In the genomic region with DNA sequence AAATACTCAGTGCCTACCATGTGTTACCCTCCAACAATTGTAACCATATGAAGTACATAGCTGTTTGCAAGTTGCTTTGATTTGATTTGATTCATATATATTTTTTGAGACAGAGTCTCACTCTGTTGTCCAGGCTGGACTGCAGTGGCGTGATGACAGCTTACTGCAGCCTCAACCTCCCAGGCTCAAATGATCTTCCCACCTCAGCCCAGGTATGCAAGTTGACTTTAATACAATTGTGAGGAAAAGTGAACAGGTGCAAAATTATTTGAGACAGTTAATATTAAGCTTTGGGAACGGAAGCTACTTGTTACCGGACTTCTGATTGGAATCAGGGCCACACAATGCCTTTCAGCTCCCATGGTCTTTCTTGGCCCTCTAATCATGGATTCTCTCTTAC, we compare ENCODE assay signal across 10 cellular contexts. TPM values are rescaled to one million over a fixed set of nuclear protein-coding genes. Genes with fewer than 3 reads are reported as not detected.
DNase-seq lines count a peak whose midpoint lies in the region; ATAC-seq and TF ChIP-seq lines count a peak whose summit lies in the region.
"Had no signal": no experiment of that assay in that cellular context is flagged by ENCODE, and none has a peak within 500 bp of the region (broad histone marks: within the 10 kb centered on the region; RNA-seq: fewer than 3 reads in every experiment).

No MANE protein-coding gene starts in this region.

- peaks cover 43% of the 10 kb centered on the region for H3K36me3 Mint-ChIP-seq in activated CD8-positive, alpha-beta memory T cell treated with anti-CD3 and anti-CD28 coated beads, Interleukin-2, amount 10 ng/mL, durations not matched to agents 7 days and 5 days
- peaks cover 2% of the 10 kb centered on the region for H3K36me3 Mint-ChIP-seq in T-helper 17 cell (ENCODE audit: low read depth)

- CTCF ChIA-PET in activated CD8-positive, alpha-beta memory T cell treated with anti-CD3 and anti-CD28 coated beads, Interleukin-2, amount 10 ng/mL, durations not matched to agents 7 days and 5 days (lab: Charles Lee) = interaction anchor here (0.7 to 0.9 kb wide), 2 partner anchors 168 to 181 kb away, joined by 3 to 4 read pairs; no protein-coding TSS in a partner anchor

- H3K27me3 ChIP-seq in gastroesophageal sphincter (no peaks in the 10 kb centered on the region), smooth muscle cell (ENCODE audit: low read depth) (no peaks in the 10 kb centered on the region)

- H3K4me1 ChIP-seq in gastroesophageal sphincter = peaks cover 5 to 43% (median 12%) of the 10 kb centered on the region in 3 donors
- H3K4me1 ChIP-seq in smooth muscle cell (ENCODE audit: low read depth) = peaks cover 39% of the 10 kb centered on the region

- intact Hi-C loops in head of caudate nucleus (cut with DNase I) = loop anchor here (5.0 kb wide), 1 partner anchor 75 kb away; no protein-coding TSS in a partner anchor

- no peak for TF ChIP-seq POLR2A in gastroesophageal sphincter (IDR thresholded peaks at IDR 0.05)

- WGBS in gastroesophageal sphincter (ENCODE audit: low coverage in 1 of 2), 2 donors = 81 to 100% methylated on average over 1 to 3 of the region's 3 CpGs
- WGBS in smooth muscle cell (ENCODE audit: low lambda C conversion rate) = 95% methylated on average over 3 of the region's 3 CpGs

- H4K20me1 ChIP-seq in smooth muscle cell (ENCODE audit: low read depth) = peaks cover 37% of the 10 kb centered on the region

- H3K27me3 Mint-ChIP-seq in activated CD8-positive, alpha-beta memory T cell treated with anti-CD3 and anti-CD28 coated beads, Interleukin-2, amount 10 ng/mL, durations not matched to agents 7 days and 5 days = no peaks in the 10 kb centered on the region
- H3K27me3 Mint-ChIP-seq in T-helper 17 cell = no peaks in the 10 kb centered on the region

- peak overlapping the region; percentile 93 for H3K27ac Mint-ChIP-seq in activated CD8-positive, alpha-beta memory T cell treated with anti-CD3 and anti-CD28 coated beads, Interleukin-2, amount 10 ng/mL, durations not matched to agents 7 days and 5 days
- peak overlapping the region; percentile 97 for H3K27ac Mint-ChIP-seq in T-helper 17 cell

- H3K9me3 ChIP-seq in T-helper 17 cell (ENCODE audit: control insufficient read depth, low read length, poor library complexity, severe bottlenecking) (no peaks in the 10 kb centered on the region), gastroesophageal sphincter (no peaks in the 10 kb centered on the region), smooth muscle cell (replicated peaks; ENCODE audit: low read depth) (no peaks in the 10 kb centered on the region)

- peak overlapping the region in 1 of 2 donors; percentile 66 for H3K4me3 ChIP-seq in gastroesophageal sphincter
- no peak overlapping the region for H3K4me3 ChIP-seq in smooth muscle cell

- peaks cover 40% of the 10 kb centered on the region for H3K79me2 ChIP-seq in smooth muscle cell (ENCODE audit: low read depth)

- peaks cover 54% of the 10 kb centered on the region for H3K4me1 Mint-ChIP-seq in activated CD8-positive, alpha-beta memory T cell treated with anti-CD3 and anti-CD28 coated beads, Interleukin-2, amount 10 ng/mL, durations not matched to agents 7 days and 5 days
- H3K4me1 Mint-ChIP-seq in T-helper 17 cell = peaks cover 34% of the 10 kb centered on the region

- H3K36me3 ChIP-seq in gastroesophageal sphincter = peaks cover 0 to 29% of the 10 kb centered on the region in 2 donors
- peaks cover 5% of the 10 kb centered on the region for H3K36me3 ChIP-seq in smooth muscle cell (ENCODE audit: low read depth)

- H3K4me3 Mint-ChIP-seq in activated CD8-positive, alpha-beta memory T cell treated with anti-CD3 and anti-CD28 coated beads, Interleukin-2, amount 10 ng/mL, durations not matched to agents 7 days and 5 days = peak overlapping the region; percentile 100
- peak overlapping the region; percentile 96 for H3K4me3 Mint-ChIP-seq in T-helper 17 cell

- H3F3A ChIP-seq in smooth muscle cell (ENCODE audit: low read depth) = peaks cover 20% of the 10 kb centered on the region

- no peak overlapping the region for H3K9ac ChIP-seq in smooth muscle cell (ENCODE audit: low read depth)

- no peak for TF ChIP-seq CTCF in gastroesophageal sphincter (IDR thresholded peaks at IDR 0.05)
- no peak for TF ChIP-seq CTCF in smooth muscle cell (IDR thresholded peaks at IDR 0.05; ENCODE audit: borderline replicate concordance, insufficient read depth, poor library complexity, severe bottlenecking)

- H3K4me2 ChIP-seq in smooth muscle cell = peak overlapping the region; percentile 94

- no peaks in the 10 kb centered on the region for H3K9me3 Mint-ChIP-seq in activated CD8-positive, alpha-beta memory T cell treated with anti-CD3 and anti-CD28 coated beads, Interleukin-2, amount 10 ng/mL, durations not matched to agents 7 days and 5 days (ENCODE audit: low read depth)

- no peak overlapping the region for H2AFZ ChIP-seq in smooth muscle cell (ENCODE audit: low read depth)

- no peak for TF ChIP-seq EP300 in gastroesophageal sphincter (IDR thresholded peaks at IDR 0.05)

- ATAC-seq in activated CD8-positive, alpha-beta memory T cell treated with anti-CD3 and anti-CD28 coated beads, Interleukin-2, amount 10 ng/mL, durations not matched to agents 7 days and 5 days = no peak
- ATAC-seq in T-helper 17 cell (no peak), gastroesophageal sphincter (no peak), GM18502 (IDR thresholded peaks at IDR 0.05; ENCODE audit: poor library complexity, unreplicated experiment) (no peak), HG02642 (IDR thresholded peaks at IDR 0.05; ENCODE audit: poor library complexity, unreplicated experiment) (no peak)

- H3K27ac ChIP-seq in gastroesophageal sphincter (peak overlapping the region in 3 of 4 donors; percentile 82 to 90 (median 86)), smooth muscle cell (ENCODE audit: low read depth) (peak overlapping the region; percentile 71)

- no peak for DNase-seq in activated CD8-positive, alpha-beta memory T cell treated with anti-CD3 and anti-CD28 coated beads, Interleukin-2, amount 10 ng/mL, durations not matched to agents 7 days and 5 days
- DNase-seq in activated CD8-positive, alpha-beta memory T cell treated with anti-CD3 and anti-CD28 coated beads, Interleukin-2, amount 50 U/mL, for 4 hours = no peak
- DNase-seq in T-helper 17 cell = no peak
- no peak for DNase-seq in smooth muscle cell (lab: John Stamatoyannopoulos, UW; ENCODE audit: unreplicated experiment)
- DNase-seq in head of caudate nucleus = no peak
- DNase-seq: activated CD4-positive, alpha-beta T cell treated with anti-CD3 and anti-CD28 coated beads, Interleukin-2, amount 50 U/mL, for 1 hour; stimulated activated naive CD4-positive, alpha-beta T cell had no signal

RNA-seq across cellular contexts. Expression of a gene that starts 1.3 kb away (rescaled TPM):
- 1,000 to 10,000 TPM; 2,001 to 2,301 TPM for total RNA-seq in activated CD8-positive, alpha-beta memory T cell treated with anti-CD3 and anti-CD28 coated beads, Interleukin-2, amount 10 ng/mL, durations not matched to agents 7 days and 5 days
- total RNA-seq in T-helper 17 cell (1,000 to 10,000 TPM; 3,101 to 3,324 TPM), gastroesophageal sphincter (1,000 to 10,000 TPM; 1,140 to 1,987 (median 1,653) TPM), smooth muscle cell (1,503 and 1,842 TPM in 2 replicates)
- 1,221 and 1,404 TPM in 2 replicates for polyA plus RNA-seq in smooth muscle cell
